ENCODE assay signal across 10 cellular contexts in the genomic region with DNA sequence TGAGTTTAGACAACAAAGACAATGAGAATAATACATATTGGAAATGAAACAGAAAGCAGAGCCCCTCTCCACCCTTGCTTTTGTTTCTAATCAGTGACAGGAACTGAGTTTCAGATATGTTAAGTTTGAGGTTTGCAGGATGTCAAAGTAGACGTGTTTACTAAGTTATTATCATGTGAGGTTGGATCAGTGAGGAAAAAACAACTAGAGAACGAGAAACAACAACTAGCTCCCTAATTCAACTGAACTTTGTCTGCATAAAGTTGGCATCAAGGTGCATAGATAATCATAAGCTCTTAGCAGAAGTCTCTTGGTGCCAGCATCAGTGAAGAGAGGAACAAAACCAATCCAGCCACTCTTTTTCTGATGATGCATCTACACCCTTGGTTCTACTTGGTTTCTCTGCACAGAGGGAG.
DNase-seq lines count a peak whose midpoint lies in the region; ATAC-seq and TF ChIP-seq lines count a peak whose summit lies in the region.
"Had no signal": no experiment of that assay in that cellular context is flagged by ENCODE, and none has a peak within 500 bp of the region (broad histone marks: within the 10 kb centered on the region; RNA-seq: fewer than 3 reads in every experiment).

No MANE protein-coding gene starts in this region.

- H3K4me1 ChIP-seq in adipocyte (ENCODE audit: control insufficient read depth, insufficient read depth, low read length): peaks cover 42% of the 10 kb centered on the region
- H3K4me1 ChIP-seq in thyroid gland: no peaks in the 10 kb centered on the region
- H3K4me1 ChIP-seq: BE2C had no signal

- WGBS in thyroid gland, 2 donors: 56 to 60% methylated on average over 2 of the region's 2 CpGs

- H3K4me3 ChIP-seq in adipocyte (ENCODE audit: low read length): peak overlapping the region; percentile 6
- H3K4me3 ChIP-seq in thyroid gland (replicated peaks in 1 of 3): no peak overlapping the region

- intact Hi-C loops in thyroid gland (cut with DNase I): no loop called here

- H3K9me3 ChIP-seq in adipocyte (ENCODE audit: control insufficient read depth, low read length) (no peaks in the 10 kb centered on the region), thyroid gland (no peaks in the 10 kb centered on the region)
- H3K9me3 ChIP-seq: BE2C had no signal

- H3K27ac Mint-ChIP-seq in activated naive CD8-positive, alpha-beta T cell: peak overlapping the region; percentile 4
- H3K27ac Mint-ChIP-seq in activated naive CD8-positive, alpha-beta T cell treated with anti-CD3 and anti-CD28 coated beads, Interleukin-2, amount 50 U/mL, for 24 hours: no peak overlapping the region

- H3K9me3 Mint-ChIP-seq in activated naive CD8-positive, alpha-beta T cell (ENCODE audit: low read depth): no peaks in the 10 kb centered on the region
- no peaks in the 10 kb centered on the region for H3K9me3 Mint-ChIP-seq in activated naive CD8-positive, alpha-beta T cell treated with anti-CD3 and anti-CD28 coated beads, Interleukin-2, amount 50 U/mL, for 24 hours

- peak overlapping the region in 2 of 3 donors; percentile 25 to 49 for H3K27ac ChIP-seq in thyroid gland

- H3K36me3 Mint-ChIP-seq in activated naive CD8-positive, alpha-beta T cell: peaks cover 4% of the 10 kb centered on the region
- no peaks in the 10 kb centered on the region for H3K36me3 Mint-ChIP-seq in activated naive CD8-positive, alpha-beta T cell treated with anti-CD3 and anti-CD28 coated beads, Interleukin-2, amount 50 U/mL, for 24 hours (ENCODE audit: low read depth)
- H3K36me3 Mint-ChIP-seq: naive B cell had no signal

- no peak for TF ChIP-seq POLR2A in thyroid gland (IDR thresholded peaks at IDR 0.05)

- H3K4me1 Mint-ChIP-seq in activated naive CD8-positive, alpha-beta T cell (ENCODE audit: low read depth): peaks cover 25% of the 10 kb centered on the region
- peaks cover 24% of the 10 kb centered on the region for H3K4me1 Mint-ChIP-seq in activated naive CD8-positive, alpha-beta T cell treated with anti-CD3 and anti-CD28 coated beads, Interleukin-2, amount 50 U/mL, for 24 hours

- no peaks in the 10 kb centered on the region for H3K27me3 ChIP-seq in adipocyte (replicated peaks; ENCODE audit: control insufficient read depth, insufficient read depth, low read length)
- H3K27me3 ChIP-seq in thyroid gland: no peaks in the 10 kb centered on the region
- H3K27me3 ChIP-seq: BE2C had no signal

- ATAC-seq in activated naive CD8-positive, alpha-beta T cell treated with anti-CD3 and anti-CD28 coated beads, Interleukin-2, amount 50 U/mL, for 24 hours: no peak
- peak; percentile 91 for ATAC-seq in HG02973 (IDR thresholded peaks at IDR 0.05; ENCODE audit: unreplicated experiment)

- no peak for TF ChIP-seq CTCF in thyroid gland (IDR thresholded peaks at IDR 0.05)

- no peak for DNase-seq in activated naive CD8-positive, alpha-beta T cell treated with anti-CD3 and anti-CD28 coated beads, Interleukin-2, amount 50 U/mL, for 24 hours
- DNase-seq in adipocyte (ENCODE audit: low read depth): no peak
- no peak for DNase-seq in thyroid gland
- no peak for DNase-seq in SHP77 (lab: John Stamatoyannopoulos, UW)
- no peak for DNase-seq in D341Med (ENCODE audit: low spot score)
- no peak for DNase-seq in H4 (ENCODE audit: low spot score)
- DNase-seq: BE2C, naive B cell had no signal

- no peaks in the 10 kb centered on the region for H3K27me3 Mint-ChIP-seq in activated naive CD8-positive, alpha-beta T cell
- no peaks in the 10 kb centered on the region for H3K27me3 Mint-ChIP-seq in activated naive CD8-positive, alpha-beta T cell treated with anti-CD3 and anti-CD28 coated beads, Interleukin-2, amount 50 U/mL, for 24 hours
- H3K27me3 Mint-ChIP-seq: naive B cell had no signal

- peak overlapping the region; percentile 59 for H3K9ac ChIP-seq in adipocyte (ENCODE audit: low read length)

- no peaks in the 10 kb centered on the region for H3K36me3 ChIP-seq in adipocyte (ENCODE audit: control insufficient read depth, insufficient read depth, low read length, severe bottlenecking)
- H3K36me3 ChIP-seq in thyroid gland: no peaks in the 10 kb centered on the region
- H3K36me3 ChIP-seq: BE2C had no signal

- H3K4me3 Mint-ChIP-seq in activated naive CD8-positive, alpha-beta T cell: no peak overlapping the region
- no peak overlapping the region for H3K4me3 Mint-ChIP-seq in activated naive CD8-positive, alpha-beta T cell treated with anti-CD3 and anti-CD28 coated beads, Interleukin-2, amount 50 U/mL, for 24 hours
- H3K4me3 Mint-ChIP-seq: naive B cell had no signal
